ENCODE assay signal across 1 cellular context in the genomic region with DNA sequence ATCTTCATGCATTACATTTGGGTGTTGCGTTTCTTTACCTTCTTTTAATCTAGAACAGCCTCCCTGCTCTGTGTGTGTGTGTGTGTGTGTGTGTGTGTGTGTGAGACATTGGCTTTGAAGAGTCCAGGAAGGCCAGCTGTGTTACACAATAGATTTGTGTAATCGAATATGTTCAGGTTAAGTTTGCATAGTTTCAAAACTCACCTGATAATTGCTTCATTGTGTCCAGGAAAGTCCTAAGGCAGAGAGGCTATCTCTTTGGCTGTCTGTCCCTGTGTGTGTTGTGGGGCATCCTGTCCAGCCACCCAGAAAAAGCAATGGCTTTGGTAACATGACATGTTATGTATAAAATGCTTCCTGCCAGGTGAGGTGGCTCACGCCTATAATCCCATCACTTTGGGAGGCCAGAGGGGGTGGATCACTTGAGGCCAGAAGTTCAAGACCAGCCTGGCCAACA.
TF ChIP-seq lines count a peak whose summit lies in the region.

No MANE protein-coding gene starts in this region.

TF ChIP-seq in HepG2, 621 proteins besides CTCF, POLR2A, EP300 and RAD21 (continued from another document):
- no peak for TF ChIP-seq ZNF652 (CRISPR knock-in tag; IDR thresholded peaks at IDR 0.05; ENCODE audit: borderline replicate concordance, low read depth)
- TF ChIP-seq RBM39 (IDR thresholded peaks at IDR 0.05; ENCODE audit: low read depth, low read length, poor library complexity, severe bottlenecking) = no peak
- no peak for TF ChIP-seq SRSF4 (IDR thresholded peaks at IDR 0.05; ENCODE audit: low read depth, low read length, poor library complexity, severe bottlenecking)
- TF ChIP-seq THAP11 (CRISPR knock-in tag; IDR thresholded peaks at IDR 0.05) = peak; percentile 30; the same call in 1 of the 2 replicates
- TF ChIP-seq ZNF354B (CRISPR knock-in tag; IDR thresholded peaks at IDR 0.05) = no peak
- TF ChIP-seq ZEB1 (IDR thresholded peaks at IDR 0.05; ENCODE audit: insufficient replicate concordance, low read depth) = peak; percentile 91
- TF ChIP-seq, protein P1, sequence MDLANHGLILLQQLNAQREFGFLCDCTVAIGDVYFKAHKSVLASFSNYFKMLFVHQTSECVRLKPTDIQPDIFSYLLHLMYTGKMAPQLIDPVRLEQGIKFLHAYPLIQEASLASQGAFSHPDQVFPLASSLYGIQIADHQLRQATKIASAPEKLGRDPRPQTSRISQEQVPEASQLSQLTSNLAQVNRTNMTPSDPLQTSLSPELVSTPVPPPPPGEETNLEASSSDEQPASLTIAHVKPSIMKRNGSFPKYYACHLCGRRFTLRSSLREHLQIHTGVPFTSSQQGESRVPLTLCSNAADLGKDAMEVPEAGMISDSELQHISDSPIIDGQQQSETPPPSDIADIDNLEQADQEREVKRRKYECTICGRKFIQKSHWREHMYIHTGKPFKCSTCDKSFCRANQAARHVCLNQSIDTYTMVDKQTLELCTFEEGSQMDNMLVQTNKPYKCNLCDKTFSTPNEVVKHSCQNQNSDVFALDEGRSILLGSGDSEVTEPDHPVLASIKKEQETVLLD (CRISPR knock-in tag; IDR thresholded peaks at IDR 0.05; ENCODE audit: low read depth) = no peak
- TF ChIP-seq, protein P2, sequence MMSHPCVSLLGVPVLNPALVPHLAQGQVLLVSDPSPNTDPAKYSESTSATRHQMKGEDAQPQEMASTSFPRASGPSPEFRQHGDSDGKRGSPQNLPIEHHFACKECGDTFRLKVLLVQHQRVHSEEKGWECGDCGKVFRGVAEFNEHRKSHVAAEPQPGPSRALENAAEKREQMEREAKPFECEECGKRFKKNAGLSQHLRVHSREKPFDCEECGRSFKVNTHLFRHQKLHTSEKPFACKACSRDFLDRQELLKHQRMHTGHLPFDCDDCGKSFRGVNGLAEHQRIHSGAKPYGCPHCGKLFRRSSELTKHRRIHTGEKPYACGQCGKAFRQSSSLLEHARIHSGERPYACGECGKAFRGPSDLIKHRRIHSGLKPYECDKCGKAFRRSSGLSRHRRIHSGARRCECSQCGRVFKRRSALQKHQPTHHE (CRISPR knock-in tag; IDR thresholded peaks at IDR 0.05; ENCODE audit: borderline replicate concordance) = no peak
- TF ChIP-seq, protein P3, sequence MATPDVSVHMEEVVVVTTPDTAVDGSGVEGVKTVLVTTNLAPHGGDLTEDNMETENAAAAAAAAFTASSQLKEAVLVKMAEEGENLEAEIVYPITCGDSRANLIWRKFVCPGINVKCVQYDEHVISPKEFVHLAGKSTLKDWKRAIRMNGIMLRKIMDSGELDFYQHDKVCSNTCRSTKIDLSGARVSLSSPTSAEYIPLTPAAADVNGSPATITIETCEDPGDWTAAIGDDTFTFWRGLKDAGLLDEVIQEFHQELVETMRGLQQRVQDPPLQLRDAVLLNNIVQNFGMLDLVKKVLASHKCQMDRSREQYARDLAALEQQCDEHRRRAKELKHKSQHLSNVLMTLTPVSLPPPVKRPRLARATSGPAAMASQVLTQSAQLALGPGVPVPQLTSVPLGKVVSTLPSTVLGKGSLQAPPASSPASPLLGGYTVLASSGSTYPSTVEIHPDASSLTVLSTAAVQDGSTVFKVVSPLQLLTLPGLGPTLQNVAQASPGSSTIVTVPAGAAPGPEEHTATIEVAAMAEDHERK (CRISPR knock-in tag; IDR thresholded peaks at IDR 0.05; ENCODE audit: low read depth) = no peak
